In the genomic region with DNA sequence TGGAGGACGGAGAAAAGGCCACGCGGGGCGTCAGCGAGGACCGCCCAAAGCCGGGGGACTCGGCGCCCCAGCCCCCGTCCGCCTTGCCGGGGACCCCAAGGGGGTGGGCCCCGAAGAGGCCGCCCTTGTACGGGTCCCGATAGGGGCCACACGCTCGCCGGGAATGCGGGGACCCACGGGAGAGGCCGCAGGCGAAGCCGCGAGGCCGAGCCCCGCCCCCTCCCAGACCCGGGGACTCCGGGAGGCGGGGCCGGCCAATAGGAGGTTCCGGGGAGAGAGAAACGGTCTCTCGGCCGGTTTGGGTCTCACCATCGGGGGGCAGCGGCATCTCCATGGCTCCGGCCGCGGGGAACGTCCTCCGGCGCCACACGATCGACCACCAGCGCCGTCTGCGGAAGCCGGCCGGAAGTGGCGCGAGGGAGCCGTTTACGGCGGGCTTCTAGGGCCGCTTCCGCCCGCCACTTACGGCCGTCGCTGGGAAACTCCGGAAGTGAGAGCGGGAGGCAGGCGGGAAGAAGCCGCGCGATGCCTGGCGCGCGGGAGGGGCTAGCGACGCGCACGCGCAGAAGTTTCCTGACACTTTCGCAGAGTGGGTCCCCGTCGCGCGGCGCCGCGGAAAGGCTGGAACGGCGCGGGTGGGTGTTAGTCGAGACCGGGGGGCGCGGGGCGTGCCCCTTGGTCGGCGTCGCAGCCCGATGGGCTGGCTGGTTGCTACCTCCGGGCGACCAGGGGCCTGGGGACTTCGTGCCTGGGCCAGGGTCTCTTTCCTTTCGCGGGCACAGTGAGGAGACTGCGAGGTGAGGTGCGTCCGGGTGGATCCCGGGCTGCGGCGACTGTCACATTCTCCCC, we compare ENCODE assay signal across 1 cellular context.
TF ChIP-seq lines count a peak whose summit lies in the region.

A gene with protein sequence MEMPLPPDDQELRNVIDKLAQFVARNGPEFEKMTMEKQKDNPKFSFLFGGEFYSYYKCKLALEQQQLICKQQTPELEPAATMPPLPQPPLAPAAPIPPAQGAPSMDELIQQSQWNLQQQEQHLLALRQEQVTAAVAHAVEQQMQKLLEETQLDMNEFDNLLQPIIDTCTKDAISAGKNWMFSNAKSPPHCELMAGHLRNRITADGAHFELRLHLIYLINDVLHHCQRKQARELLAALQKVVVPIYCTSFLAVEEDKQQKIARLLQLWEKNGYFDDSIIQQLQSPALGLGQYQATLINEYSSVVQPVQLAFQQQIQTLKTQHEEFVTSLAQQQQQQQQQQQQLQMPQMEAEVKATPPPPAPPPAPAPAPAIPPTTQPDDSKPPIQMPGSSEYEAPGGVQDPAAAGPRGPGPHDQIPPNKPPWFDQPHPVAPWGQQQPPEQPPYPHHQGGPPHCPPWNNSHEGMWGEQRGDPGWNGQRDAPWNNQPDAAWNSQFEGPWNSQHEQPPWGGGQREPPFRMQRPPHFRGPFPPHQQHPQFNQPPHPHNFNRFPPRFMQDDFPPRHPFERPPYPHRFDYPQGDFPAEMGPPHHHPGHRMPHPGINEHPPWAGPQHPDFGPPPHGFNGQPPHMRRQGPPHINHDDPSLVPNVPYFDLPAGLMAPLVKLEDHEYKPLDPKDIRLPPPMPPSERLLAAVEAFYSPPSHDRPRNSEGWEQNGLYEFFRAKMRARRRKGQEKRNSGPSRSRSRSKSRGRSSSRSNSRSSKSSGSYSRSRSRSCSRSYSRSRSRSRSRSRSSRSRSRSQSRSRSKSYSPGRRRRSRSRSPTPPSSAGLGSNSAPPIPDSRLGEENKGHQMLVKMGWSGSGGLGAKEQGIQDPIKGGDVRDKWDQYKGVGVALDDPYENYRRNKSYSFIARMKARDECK (minus strand): TSS at position 393 of the 849 bp plus-strand sequence. CDS start 59 bp downstream, at position 334.

TF ChIP-seq in HEK293, 187 proteins besides CTCF, POLR2A, EP300 and RAD21 (continued from another document):
- TF ChIP-seq, protein P1, sequence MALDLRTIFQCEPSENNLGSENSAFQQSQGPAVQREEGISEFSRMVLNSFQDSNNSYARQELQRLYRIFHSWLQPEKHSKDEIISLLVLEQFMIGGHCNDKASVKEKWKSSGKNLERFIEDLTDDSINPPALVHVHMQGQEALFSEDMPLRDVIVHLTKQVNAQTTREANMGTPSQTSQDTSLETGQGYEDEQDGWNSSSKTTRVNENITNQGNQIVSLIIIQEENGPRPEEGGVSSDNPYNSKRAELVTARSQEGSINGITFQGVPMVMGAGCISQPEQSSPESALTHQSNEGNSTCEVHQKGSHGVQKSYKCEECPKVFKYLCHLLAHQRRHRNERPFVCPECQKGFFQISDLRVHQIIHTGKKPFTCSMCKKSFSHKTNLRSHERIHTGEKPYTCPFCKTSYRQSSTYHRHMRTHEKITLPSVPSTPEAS (tag by site-specific recombination; IDR thresholded peaks at IDR 0.05), result no peak
- TF ChIP-seq ZNF155 (tag by site-specific recombination; IDR thresholded peaks at IDR 0.05) (no peak), ZNF24 (tag by site-specific recombination; IDR thresholded peaks at IDR 0.05) (no peak), ZNF501 (tag by site-specific recombination; IDR thresholded peaks at IDR 0.05) (0 out of 2 replicates have a peak, but pooled peaks have one; percentile 27), HOXD13 (CRISPR knock-in tag; IDR thresholded peaks at IDR 0.05; ENCODE audit: borderline replicate concordance) (no peak), ZNF660 (tag by site-specific recombination; IDR thresholded peaks at IDR 0.05) (peak; percentile 17; the same call in 1 of the 2 replicates), ZNF670 (tag by site-specific recombination; IDR thresholded peaks at IDR 0.05; ENCODE audit: low read depth) (no peak), ZNF341 (tag by site-specific recombination; IDR thresholded peaks at IDR 0.05; ENCODE audit: low read depth) (peak; percentile 35; the same call in 1 of the 2 replicates), MYNN (tag by site-specific recombination; IDR thresholded peaks at IDR 0.05; ENCODE audit: borderline replicate concordance) (no peak), ZNF423 (tag by site-specific recombination; IDR thresholded peaks at IDR 0.05) (no peak), SP7 (tag by site-specific recombination; IDR thresholded peaks at IDR 0.05) (peak; percentile 54; the same call in 1 of the 2 replicates), ZNF354C (tag by site-specific recombination; IDR thresholded peaks at IDR 0.05; ENCODE audit: borderline replicate concordance, low read depth) (no peak)
- TF ChIP-seq, protein P2, sequence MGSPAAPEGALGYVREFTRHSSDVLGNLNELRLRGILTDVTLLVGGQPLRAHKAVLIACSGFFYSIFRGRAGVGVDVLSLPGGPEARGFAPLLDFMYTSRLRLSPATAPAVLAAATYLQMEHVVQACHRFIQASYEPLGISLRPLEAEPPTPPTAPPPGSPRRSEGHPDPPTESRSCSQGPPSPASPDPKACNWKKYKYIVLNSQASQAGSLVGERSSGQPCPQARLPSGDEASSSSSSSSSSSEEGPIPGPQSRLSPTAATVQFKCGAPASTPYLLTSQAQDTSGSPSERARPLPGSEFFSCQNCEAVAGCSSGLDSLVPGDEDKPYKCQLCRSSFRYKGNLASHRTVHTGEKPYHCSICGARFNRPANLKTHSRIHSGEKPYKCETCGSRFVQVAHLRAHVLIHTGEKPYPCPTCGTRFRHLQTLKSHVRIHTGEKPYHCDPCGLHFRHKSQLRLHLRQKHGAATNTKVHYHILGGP (tag by site-specific recombination; IDR thresholded peaks at IDR 0.05), result no peak
